10 cellular contexts compared by ENCODE assay signal in genomic region chr4:166169111-166169510, GRCh38.
DNase-seq lines count a peak whose midpoint lies in the region; ATAC-seq and TF ChIP-seq lines count a peak whose summit lies in the region.
"Had no signal": no experiment of that assay in that cellular context is flagged by ENCODE, and none has a peak within 500 bp of the region (broad histone marks: within the 10 kb centered on the region; RNA-seq: fewer than 3 reads in every experiment).

No MANE protein-coding gene starts in this region.

- no peaks in the 10 kb centered on the region for H3K4me1 ChIP-seq in Loucy (ENCODE audit: insufficient read depth, low read length, poor library complexity, severe bottlenecking)
- no peaks in the 10 kb centered on the region for H3K4me1 ChIP-seq in CD8-positive, alpha-beta memory T cell (ENCODE audit: insufficient read depth, low read length)

- no peak overlapping the region for H3K27ac ChIP-seq in 22Rv1
- H3K27ac ChIP-seq in CD8-positive, alpha-beta memory T cell (ENCODE audit: low read depth, low read length): no peak overlapping the region

- peak; percentile 55 for TF ChIP-seq CTCF in 22Rv1 (IDR thresholded peaks at IDR 0.05)
- TF ChIP-seq CTCF in GM12873 (IDR thresholded peaks at IDR 0.05; ENCODE audit: insufficient read depth, low read depth, low read length, missing control alignments): peak; percentile 31
- TF ChIP-seq CTCF in Loucy (conservative IDR thresholded peaks at IDR 0.05; ENCODE audit: low read length): peak; percentile 74
- TF ChIP-seq CTCF in cardiac fibroblast (IDR thresholded peaks at IDR 0.05; ENCODE audit: low read depth, low read length): peak; percentile 53

- H3K4me1 Mint-ChIP-seq in CD8-positive, alpha-beta memory T cell: peaks cover 0 to 4% (median 0%) of the 10 kb centered on the region in 3 donors

- H3K4me2 ChIP-seq in Loucy (ENCODE audit: low read depth, low read length, poor library complexity, severe bottlenecking): peak overlapping the region; percentile 17

- no peaks in the 10 kb centered on the region for H4K20me1 ChIP-seq in Loucy (ENCODE audit: insufficient read depth, low read length, poor library complexity, severe bottlenecking)

- POLR2A ChIA-PET in CD8-positive, alpha-beta memory T cell (lab: Charles Lee): no interaction called here

- no peak overlapping the region for H3K4me3 Mint-ChIP-seq in CD8-positive, alpha-beta memory T cell

- no peaks in the 10 kb centered on the region for H3K36me3 Mint-ChIP-seq in CD8-positive, alpha-beta memory T cell

- no peak overlapping the region for H3K9ac ChIP-seq in Loucy (ENCODE audit: low read depth, low read length, poor library complexity, severe bottlenecking)

- H3K9me3 ChIP-seq in Loucy (ENCODE audit: insufficient read depth, low read depth, low read length): no peaks in the 10 kb centered on the region
- no peaks in the 10 kb centered on the region for H3K9me3 ChIP-seq in CD8-positive, alpha-beta memory T cell (ENCODE audit: low read length)

- DNase-seq in cardiac fibroblast (ENCODE audit: low read depth in 2 of 2): peak; percentile 22 to 54
- no peak for DNase-seq in CD8-positive, alpha-beta memory T cell
- no peak for DNase-seq in NCI-H1048 (lab: John Stamatoyannopoulos, UW)
- DNase-seq: activated T-cell treated with anti-CD3 and anti-CD28 coated beads, Interleukin-2, amount 50 U/mL, for 48 hours; DMS79 had no signal

- H3F3A ChIP-seq in Loucy (ENCODE audit: low read depth): no peaks in the 10 kb centered on the region

- ATAC-seq in HG03280 (IDR thresholded peaks at IDR 0.05; ENCODE audit: unreplicated experiment) (no peak), GM18909 (IDR thresholded peaks at IDR 0.05; ENCODE audit: poor library complexity, unreplicated experiment) (no peak)

- H3K27ac Mint-ChIP-seq in CD8-positive, alpha-beta memory T cell: no peak overlapping the region

- no peaks in the 10 kb centered on the region for H3K9me3 Mint-ChIP-seq in CD8-positive, alpha-beta memory T cell

- H2AFZ ChIP-seq in Loucy (ENCODE audit: low read length): peak overlapping the region; percentile 27; the same call in 1 of the 2 replicates

- H3K79me2 ChIP-seq in Loucy (ENCODE audit: insufficient read depth, low read length): no peaks in the 10 kb centered on the region

- no peaks in the 10 kb centered on the region for H3K27me3 Mint-ChIP-seq in CD8-positive, alpha-beta memory T cell

- no peaks in the 10 kb centered on the region for H3K27me3 ChIP-seq in Loucy (ENCODE audit: insufficient read depth, low read length, poor library complexity, severe bottlenecking)
- no peaks in the 10 kb centered on the region for H3K27me3 ChIP-seq in CD8-positive, alpha-beta memory T cell (ENCODE audit: insufficient read depth, low read length, poor library complexity, severe bottlenecking)

- CTCF ChIA-PET in CD8-positive, alpha-beta memory T cell (lab: Charles Lee): no interaction called here

- H3K9me2 ChIP-seq in Loucy (replicated peaks; ENCODE audit: low read depth, low read length): no peaks in the 10 kb centered on the region

- no peak overlapping the region for H3K4me3 ChIP-seq in Loucy (ENCODE audit: low read length, poor library complexity, severe bottlenecking)
- no peak overlapping the region for H3K4me3 ChIP-seq in cardiac fibroblast (replicated peaks in 1 of 2; ENCODE audit: low read depth in 2 of 2, low read length in 2 of 2)
- H3K4me3 ChIP-seq in CD8-positive, alpha-beta memory T cell (ENCODE audit: low read length): no peak overlapping the region

- no peaks in the 10 kb centered on the region for H3K36me3 ChIP-seq in Loucy (ENCODE audit: insufficient read depth, low read length)
- no peaks in the 10 kb centered on the region for H3K36me3 ChIP-seq in CD8-positive, alpha-beta memory T cell (ENCODE audit: insufficient read depth, low read length)

Comparison
In these comparisons a context has a peak if more than half of its experiments do, and no peak if none do; other contexts are left out.
1. DNase-seq: peak in cardiac fibroblast (2 of 2); none in CD8-positive, alpha-beta memory T cell (0 of 5) and NCI-H1048 (single experiment).
2. Peak in every context shown above with its lines, with median percentiles within 50 percentile points of each other: CTCF ChIP-seq.